12 cellular contexts compared by ENCODE assay signal in the genomic region with DNA sequence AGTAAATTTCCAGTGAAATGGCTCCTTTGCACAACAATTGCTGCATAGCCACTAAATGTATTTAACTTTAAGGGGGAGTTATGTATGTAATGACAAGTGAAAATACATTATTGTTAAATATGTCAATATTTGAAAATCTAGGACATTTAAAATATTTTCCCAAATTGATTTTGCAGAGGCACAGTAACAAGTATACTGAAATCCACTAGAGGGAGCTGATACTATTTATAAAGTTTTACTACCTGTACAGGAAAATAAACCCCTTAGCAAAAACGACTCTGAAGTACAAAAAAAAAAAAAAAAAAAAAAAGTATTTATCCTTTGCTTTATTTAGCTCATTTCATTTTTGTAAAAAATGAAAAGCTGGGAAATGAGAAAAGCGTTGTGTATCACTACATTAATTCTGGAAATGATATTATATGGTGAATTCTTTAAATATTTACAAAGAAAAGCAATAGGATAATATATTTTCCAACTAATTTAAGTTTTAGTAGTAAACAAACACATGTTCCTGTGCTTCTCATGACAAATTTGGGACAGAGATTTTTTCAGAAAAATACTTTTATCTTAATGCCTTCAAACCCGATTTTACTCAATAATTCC.
A peak's percentile ranks its signal among the peaks of the same experiment; 100 is the strongest.
DNase-seq lines count a peak whose midpoint lies in the region; ATAC-seq and TF ChIP-seq lines count a peak whose summit lies in the region.
"Had no signal": no experiment of that assay in that cellular context is flagged by ENCODE, and none has a peak within 500 bp of the region (broad histone marks: within the 10 kb centered on the region; RNA-seq: fewer than 3 reads in every experiment).

No MANE protein-coding gene starts in this region.

- H3K36me3 Mint-ChIP-seq in activated naive CD4-positive, alpha-beta T cell treated with anti-CD3 and anti-CD28 coated beads for 36 hours (ENCODE audit: low read depth): no peaks in the 10 kb centered on the region
- H3K36me3 Mint-ChIP-seq: activated naive CD8-positive, alpha-beta T cell; CD4-positive, CD25-positive, alpha-beta regulatory T cell; natural killer cell treated with Interleukin-12 subunit alpha and Interleukin-12 subunit beta and Interleukin-15 and Interleukin-18, amount 100 ng/mL, for 72 hours had no signal

- H3K27ac Mint-ChIP-seq in activated naive CD4-positive, alpha-beta T cell treated with anti-CD3 and anti-CD28 coated beads for 36 hours: no peak overlapping the region
- H3K27ac Mint-ChIP-seq: activated naive CD8-positive, alpha-beta T cell; CD4-positive, CD25-positive, alpha-beta regulatory T cell; natural killer cell treated with Interleukin-12 subunit alpha and Interleukin-12 subunit beta and Interleukin-15 and Interleukin-18, amount 100 ng/mL, for 72 hours had no signal

- ATAC-seq in HG02798 (IDR thresholded peaks at IDR 0.05; ENCODE audit: poor library complexity, unreplicated experiment): no peak
- ATAC-seq: gastroesophageal sphincter; natural killer cell treated with Interleukin-12 subunit alpha and Interleukin-12 subunit beta and Interleukin-15 and Interleukin-18, amount 100 ng/mL, for 72 hours had no signal

- H3K4me1 Mint-ChIP-seq in activated naive CD4-positive, alpha-beta T cell treated with anti-CD3 and anti-CD28 coated beads for 36 hours (ENCODE audit: low read depth): no peaks in the 10 kb centered on the region
- H3K4me1 Mint-ChIP-seq: CD4-positive, CD25-positive, alpha-beta regulatory T cell had no signal

- no peak overlapping the region for H3K4me3 Mint-ChIP-seq in activated naive CD4-positive, alpha-beta T cell treated with anti-CD3 and anti-CD28 coated beads for 36 hours
- H3K4me3 Mint-ChIP-seq: activated naive CD8-positive, alpha-beta T cell; CD4-positive, CD25-positive, alpha-beta regulatory T cell; natural killer cell treated with Interleukin-12 subunit alpha and Interleukin-12 subunit beta and Interleukin-15 and Interleukin-18, amount 100 ng/mL, for 72 hours had no signal

- intact Hi-C loops in activated naive CD4-positive, alpha-beta T cell treated with anti-CD3 and anti-CD28 coated beads for 36 hours (cut with micrococcal nuclease): loop anchor here (1.0 kb wide), 1 partner anchor 47 kb away; no protein-coding TSS in a partner anchor

- DNase-seq in NCI-H345 (lab: John Stamatoyannopoulos, UW) (peak; percentile 20), epithelial cell of proximal tubule (ENCODE audit: low read depth) (no peak), NCI-H2227 treated with DMSO at 0.1 percent for 48 hours (lab: John Stamatoyannopoulos, UW) (no peak), amygdala (lab: John Stamatoyannopoulos, UW) (no peak)
- DNase-seq in activated naive CD4-positive, alpha-beta T cell treated with anti-CD3 and anti-CD28 coated beads for 36 hours: no peak
- DNase-seq: CD4-positive, CD25-positive, alpha-beta regulatory T cell had no signal

- CTCF ChIA-PET in activated naive CD4-positive, alpha-beta T cell treated with anti-CD3 and anti-CD28 coated beads for 36 hours (lab: Charles Lee): interaction anchor here (1.7 kb wide), 1 partner anchor 14 kb away, joined by 3 read pairs; no protein-coding TSS in a partner anchor

- no peaks in the 10 kb centered on the region for H3K27me3 Mint-ChIP-seq in activated naive CD4-positive, alpha-beta T cell treated with anti-CD3 and anti-CD28 coated beads for 36 hours (ENCODE audit: low read depth)
- H3K27me3 Mint-ChIP-seq: activated naive CD8-positive, alpha-beta T cell; CD4-positive, CD25-positive, alpha-beta regulatory T cell; natural killer cell treated with Interleukin-12 subunit alpha and Interleukin-12 subunit beta and Interleukin-15 and Interleukin-18, amount 100 ng/mL, for 72 hours had no signal

- TF ChIP-seq CTCF in 22Rv1 (IDR thresholded peaks at IDR 0.05) (peak; percentile 56), GM12873 (IDR thresholded peaks at IDR 0.05; ENCODE audit: insufficient read depth, low read depth, low read length, missing control alignments) (peak; percentile 29), epithelial cell of proximal tubule (conservative IDR thresholded peaks at IDR 0.05; ENCODE audit: low read depth, low read length) (peak; percentile 33)

- H3K4me3 ChIP-seq in epithelial cell of proximal tubule (ENCODE audit: low read depth, low read length): no peak overlapping the region
- H3K4me3 ChIP-seq: gastroesophageal sphincter had no signal

- no peaks in the 10 kb centered on the region for H3K9me3 Mint-ChIP-seq in activated naive CD4-positive, alpha-beta T cell treated with anti-CD3 and anti-CD28 coated beads for 36 hours
- H3K9me3 Mint-ChIP-seq: natural killer cell treated with Interleukin-12 subunit alpha and Interleukin-12 subunit beta and Interleukin-15 and Interleukin-18, amount 100 ng/mL, for 72 hours had no signal

- no peak overlapping the region for H3K27ac ChIP-seq in 22Rv1
- H3K27ac ChIP-seq: gastroesophageal sphincter had no signal
